In the genomic region with DNA sequence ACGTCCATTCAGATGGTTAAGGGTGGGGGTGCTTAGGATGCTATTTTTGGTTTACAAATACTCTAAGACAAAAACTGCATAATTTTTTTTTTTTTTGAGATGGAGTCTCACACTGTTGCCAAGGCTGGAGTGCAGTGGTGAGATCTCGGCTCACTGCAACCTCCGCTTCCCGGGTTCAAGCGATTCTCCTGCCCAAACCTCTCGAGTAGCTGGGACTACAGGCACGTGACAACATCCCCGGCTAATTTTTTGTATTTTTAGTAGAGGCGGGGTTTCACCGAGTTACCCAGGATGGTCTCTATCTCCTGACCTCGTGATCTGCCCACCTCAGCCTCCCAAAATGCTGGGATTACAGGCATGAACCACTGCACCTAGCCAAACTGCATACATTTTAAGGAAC, we compare ENCODE assay signal across 7 cellular contexts. TPM values are rescaled to one million over a fixed set of nuclear protein-coding genes. Genes with fewer than 3 reads are reported as not detected.
"Had no signal": no experiment of that assay in that cellular context is flagged by ENCODE, and none has a peak within 500 bp of the region (broad histone marks: within the 10 kb centered on the region; RNA-seq: fewer than 3 reads in every experiment).

No MANE protein-coding gene starts in this region.

RNA-seq across cellular contexts. Expression of a gene that starts 22.5 kb away (rescaled TPM):
- total RNA-seq: GM23248, H1, H9, HFFc6 had no signal

RNA-seq across cellular contexts. Expression of a gene that starts 23.7 kb away (rescaled TPM):
- total RNA-seq: GM23248, GM23338, H1, H4, H7, H9, HFFc6 had no signal

RNA-seq across cellular contexts. Expression of a gene that starts 37.6 kb away (rescaled TPM):
- total RNA-seq: GM23248, GM23338, H1, H4, H7, H9, HFFc6 had no signal
